ENCODE assay signal across 19 cellular contexts in the genomic region with DNA sequence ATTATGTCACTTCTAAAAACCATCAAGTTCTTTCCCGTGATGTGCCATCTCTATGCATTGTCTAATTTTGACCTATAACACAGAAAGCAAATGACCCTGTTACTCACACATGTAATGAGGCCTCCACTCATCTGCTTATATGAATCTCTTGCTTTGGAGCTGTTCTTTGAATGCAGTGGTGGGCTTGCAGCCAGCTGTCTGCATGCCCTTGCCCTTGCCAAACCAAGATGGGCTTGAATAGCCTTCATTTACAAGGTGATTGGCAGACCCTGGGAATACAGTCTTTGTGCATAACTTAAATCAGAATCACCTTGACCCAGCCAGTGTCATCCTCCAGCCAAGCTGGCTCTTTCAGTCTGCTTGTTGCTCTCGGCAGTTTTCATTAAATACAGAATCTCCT.
"Had no signal": no experiment of that assay in that cellular context is flagged by ENCODE, and none has a peak within 500 bp of the region (broad histone marks: within the 10 kb centered on the region; RNA-seq: fewer than 3 reads in every experiment).

No MANE protein-coding gene starts in this region.

- FAIRE-seq: islet of Langerhans, small intestine had no signal

- ATAC-seq: activated CD4-positive, CD25-positive, alpha-beta regulatory T cell treated with anti-CD3 and anti-CD28 coated beads, Interleukin-2, amount 50 U/mL, for 24 hours; activated T-cell treated with anti-CD3 and anti-CD28 coated beads, Interleukin-2, amount 50 U/mL, for 4 hours; esophagus mucosa; left colon; lower lobe of right lung; naive thymus-derived CD8-positive, alpha-beta T cell; psoas muscle; right cardiac atrium had no signal

- H3K27me3 Mint-ChIP-seq: activated CD4-positive, alpha-beta T cell treated with anti-CD3 and anti-CD28 coated beads, Interleukin-2, amount 10 ng/mL, durations not matched to agents 7 days and 5 days had no signal

- H3K27ac Mint-ChIP-seq: activated CD4-positive, alpha-beta T cell treated with anti-CD3 and anti-CD28 coated beads, Interleukin-2, amount 10 ng/mL, durations not matched to agents 7 days and 5 days; activated naive CD4-positive, alpha-beta T cell treated with anti-CD3 and anti-CD28 coated beads for 36 hours; naive thymus-derived CD8-positive, alpha-beta T cell had no signal

- H3K4me3 Mint-ChIP-seq: activated CD4-positive, alpha-beta T cell treated with anti-CD3 and anti-CD28 coated beads, Interleukin-2, amount 10 ng/mL, durations not matched to agents 7 days and 5 days; activated naive CD4-positive, alpha-beta T cell treated with anti-CD3 and anti-CD28 coated beads for 36 hours; activated T-cell treated with anti-CD3 and anti-CD28 coated beads, Interleukin-2, amount 50 U/mL, for 4 hours; naive thymus-derived CD8-positive, alpha-beta T cell had no signal

- DNase-seq: activated CD4-positive, alpha-beta T cell treated with anti-CD3 and anti-CD28 coated beads, Interleukin-2, amount 10 ng/mL, durations not matched to agents 7 days and 5 days; activated CD8-positive, alpha-beta memory T cell treated with anti-CD3 and anti-CD28 coated beads, Interleukin-2, amount 50 U/mL, for 4 hours; activated naive CD4-positive, alpha-beta T cell treated with anti-CD3 and anti-CD28 coated beads for 36 hours; activated T-cell treated with anti-CD3 and anti-CD28 coated beads, Interleukin-2, amount 50 U/mL, for 4 hours; cerebellar nuclear complex; effector CD4-positive, alpha-beta T cell; left colon; lower lobe of right lung; naive thymus-derived CD8-positive, alpha-beta T cell; ovary; psoas muscle; right cardiac atrium; small intestine; stimulated activated CD4-positive, alpha-beta T cell treated with anti-CD3 and anti-CD28 coated beads, Interleukin-4, amount 100 ng/mL, for 1 hour; stomach; T1000 had no signal

- H3K4me1 Mint-ChIP-seq: activated CD4-positive, alpha-beta T cell treated with anti-CD3 and anti-CD28 coated beads, Interleukin-2, amount 10 ng/mL, durations not matched to agents 7 days and 5 days had no signal

- H3K9me3 Mint-ChIP-seq: activated naive CD4-positive, alpha-beta T cell treated with anti-CD3 and anti-CD28 coated beads for 36 hours; activated T-cell treated with anti-CD3 and anti-CD28 coated beads, Interleukin-2, amount 50 U/mL, for 4 hours had no signal

- H3K36me3 Mint-ChIP-seq: naive thymus-derived CD8-positive, alpha-beta T cell had no signal
